ENCODE assay signal across 17 cellular contexts in genomic region chr4:78145005-78145404, GRCh38.
DNase-seq lines count a peak whose midpoint lies in the region; ATAC-seq and TF ChIP-seq lines count a peak whose summit lies in the region.
"Had no signal": no experiment of that assay in that cellular context is flagged by ENCODE, and none has a peak within 500 bp of the region (broad histone marks: within the 10 kb centered on the region; RNA-seq: fewer than 3 reads in every experiment).

No MANE protein-coding gene starts in this region.

- peak; percentile 34; the same call in 1 of the 3 replicates for ATAC-seq in GM23338
- ATAC-seq in WTC11 = no peak
- no peak for ATAC-seq in HG03565 (IDR thresholded peaks at IDR 0.05; ENCODE audit: unreplicated experiment)
- ATAC-seq in HG02678 (IDR thresholded peaks at IDR 0.05; ENCODE audit: unreplicated experiment) = no peak
- ATAC-seq: HCT116 had no signal

- no peaks in the 10 kb centered on the region for H3K9me3 ChIP-seq in Karpas-422 (ENCODE audit: low read length)
- H3K9me3 ChIP-seq: BE2C; BLaER1 treated with 17β-estradiol and CSF1 and Interleukin-3, amounts not matched to agents 10 nM and 100 nM had no signal

- H3K27ac Mint-ChIP-seq in GM23338 (peak overlapping the region; percentile 86), WTC11 (peak overlapping the region; percentile 75), nephron (peak overlapping the region; percentile 9 to 84 (median 70))
- H3K27ac Mint-ChIP-seq: CD14-positive monocyte; CD4-positive, alpha-beta T cell; CD8-positive, alpha-beta memory T cell had no signal

- H3K36me3 ChIP-seq in GM23338 (ENCODE audit: insufficient read depth) (no peaks in the 10 kb centered on the region), Karpas-422 (ENCODE audit: insufficient read depth, low read length) (no peaks in the 10 kb centered on the region)
- H3K36me3 ChIP-seq: BE2C; BLaER1 treated with 17β-estradiol and CSF1 and Interleukin-3, amounts not matched to agents 10 nM and 100 nM had no signal

- no peaks in the 10 kb centered on the region for H3F3A ChIP-seq in GM23338 (replicated peaks; ENCODE audit: low read depth)

- H3K9ac ChIP-seq in Karpas-422 (ENCODE audit: low read length) = no peak overlapping the region
- H3K9ac ChIP-seq: BLaER1 treated with 17β-estradiol and CSF1 and Interleukin-3, amounts not matched to agents 10 nM and 100 nM had no signal

- H3K27ac ChIP-seq in GM23338 (ENCODE audit: low read depth) = no peak overlapping the region
- no peak overlapping the region for H3K27ac ChIP-seq in Karpas-422 (ENCODE audit: low read length)
- H3K27ac ChIP-seq: BLaER1 treated with 17β-estradiol and CSF1 and Interleukin-3, amounts not matched to agents 10 nM and 100 nM had no signal

- H2AFZ ChIP-seq in GM23338 = no peak overlapping the region
- no peak overlapping the region for H2AFZ ChIP-seq in Karpas-422 (ENCODE audit: low read length)

- no peak overlapping the region for H3K4me3 ChIP-seq in GM23338
- no peak overlapping the region for H3K4me3 ChIP-seq in Karpas-422 (ENCODE audit: low read length)
- H3K4me3 ChIP-seq: BLaER1 treated with 17β-estradiol and CSF1 and Interleukin-3, amounts not matched to agents 10 nM and 100 nM had no signal

- H3K79me2 ChIP-seq in GM23338 (replicated peaks; ENCODE audit: insufficient read depth) (peaks cover 91% of the 10 kb centered on the region), Karpas-422 (ENCODE audit: low read length) (no peaks in the 10 kb centered on the region)

- peaks cover 17% of the 10 kb centered on the region for H3K4me1 Mint-ChIP-seq in GM23338
- peaks cover 33% of the 10 kb centered on the region for H3K4me1 Mint-ChIP-seq in WTC11
- peaks cover 31% of the 10 kb centered on the region for H3K4me1 Mint-ChIP-seq in nephron
- H3K4me1 Mint-ChIP-seq: CD14-positive monocyte; CD8-positive, alpha-beta memory T cell had no signal

- no peak overlapping the region for H3K4me2 ChIP-seq in GM23338
- H3K4me2 ChIP-seq in Karpas-422 (ENCODE audit: low read depth, low read length, poor library complexity, severe bottlenecking) = no peak overlapping the region
- H3K4me2 ChIP-seq: BLaER1 treated with 17β-estradiol and CSF1 and Interleukin-3, amounts not matched to agents 10 nM and 100 nM had no signal

- TF ChIP-seq CTCF in GM23338 (conservative IDR thresholded peaks at IDR 0.05; ENCODE audit: low read depth in 2 of 2) = no peak
- TF ChIP-seq CTCF in WTC11 (IDR thresholded peaks at IDR 0.05) = no peak
- no peak for TF ChIP-seq CTCF in nephron (IDR thresholded peaks at IDR 0.05; ENCODE audit: unreplicated experiment in 3 of 3)

- POLR2A ChIA-PET in WTC11 (lab: Charles Lee) = no interaction called here

- peaks cover 16% of the 10 kb centered on the region for H3K4me1 ChIP-seq in GM23338 (ENCODE audit: insufficient read depth)
- H3K4me1 ChIP-seq in Karpas-422 (ENCODE audit: low read length) = no peaks in the 10 kb centered on the region
- H3K4me1 ChIP-seq: BLaER1 treated with 17β-estradiol and CSF1 and Interleukin-3, amounts not matched to agents 10 nM and 100 nM had no signal

- no peaks in the 10 kb centered on the region for H3K27me3 ChIP-seq in GM23338 (ENCODE audit: insufficient read depth)
- no peaks in the 10 kb centered on the region for H3K27me3 ChIP-seq in Karpas-422 (ENCODE audit: low read length)
- H3K27me3 ChIP-seq: BE2C; BLaER1 treated with 17β-estradiol and CSF1 and Interleukin-3, amounts not matched to agents 10 nM and 100 nM had no signal

- peaks cover 10% of the 10 kb centered on the region; the same call in 2 of the 3 replicates for H3K9me3 Mint-ChIP-seq in GM23338
- peaks cover 12% of the 10 kb centered on the region for H3K9me3 Mint-ChIP-seq in WTC11
- peaks cover 16% of the 10 kb centered on the region for H3K9me3 Mint-ChIP-seq in nephron

- H3K4me3 Mint-ChIP-seq in GM23338 (no peak overlapping the region), WTC11 (no peak overlapping the region), nephron (peak overlapping the region in 1 of 3 experiments; percentile 39)
- H3K4me3 Mint-ChIP-seq: CD14-positive monocyte; CD4-positive, alpha-beta T cell; CD8-positive, alpha-beta memory T cell had no signal

- H3K36me3 Mint-ChIP-seq in GM23338 (ENCODE audit: low read depth) (peaks cover 11% of the 10 kb centered on the region), WTC11 (peaks cover 8% of the 10 kb centered on the region; the same call in 1 of the 2 replicates), nephron (ENCODE audit: low read depth) (peaks cover 19% of the 10 kb centered on the region)
- H3K36me3 Mint-ChIP-seq: CD14-positive monocyte had no signal

- H3K27me3 Mint-ChIP-seq in GM23338 (ENCODE audit: insufficient read depth, low read depth, poor library complexity) (no peaks in the 10 kb centered on the region), WTC11 (ENCODE audit: low read depth) (no peaks in the 10 kb centered on the region), nephron (ENCODE audit: low read depth) (no peaks in the 10 kb centered on the region)

- no peak for DNase-seq in GM23338 (ENCODE audit: low spot score)
- no peak for DNase-seq in WTC11 (ENCODE audit: low spot score)
- no peak for DNase-seq in Karpas-422
- DNase-seq: BE2C; CD4-positive, alpha-beta T cell; CD8-positive, alpha-beta memory T cell; DMS 273 treated with DMSO at 0.1 percent for 48 hours; DMS79 treated with DMSO at 0.1 percent for 48 hours; GF-D8; GOT3; H7 had no signal

- H4K20me1 ChIP-seq in GM23338 (replicated peaks; ENCODE audit: insufficient read depth) = no peaks in the 10 kb centered on the region
- H4K20me1 ChIP-seq in Karpas-422 (ENCODE audit: insufficient read depth, low read depth, low read length) = no peaks in the 10 kb centered on the region
- H4K20me1 ChIP-seq: BLaER1 treated with 17β-estradiol and CSF1 and Interleukin-3, amounts not matched to agents 10 nM and 100 nM had no signal

- CTCF ChIA-PET in WTC11 (lab: Charles Lee) = no interaction called here

- H3K9me2 ChIP-seq in GM23338 (ENCODE audit: insufficient read depth) (no peaks in the 10 kb centered on the region), Karpas-422 (replicated peaks; ENCODE audit: insufficient read depth, low read length) (no peaks in the 10 kb centered on the region)

TF ChIP-seq in GM23338, 12 proteins besides CTCF, POLR2A, EP300 and RAD21 (continues in another document):
- TF ChIP-seq NANOG (IDR thresholded peaks at IDR 0.05; ENCODE audit: borderline replicate concordance) = no peak
- TF ChIP-seq, protein P1, sequence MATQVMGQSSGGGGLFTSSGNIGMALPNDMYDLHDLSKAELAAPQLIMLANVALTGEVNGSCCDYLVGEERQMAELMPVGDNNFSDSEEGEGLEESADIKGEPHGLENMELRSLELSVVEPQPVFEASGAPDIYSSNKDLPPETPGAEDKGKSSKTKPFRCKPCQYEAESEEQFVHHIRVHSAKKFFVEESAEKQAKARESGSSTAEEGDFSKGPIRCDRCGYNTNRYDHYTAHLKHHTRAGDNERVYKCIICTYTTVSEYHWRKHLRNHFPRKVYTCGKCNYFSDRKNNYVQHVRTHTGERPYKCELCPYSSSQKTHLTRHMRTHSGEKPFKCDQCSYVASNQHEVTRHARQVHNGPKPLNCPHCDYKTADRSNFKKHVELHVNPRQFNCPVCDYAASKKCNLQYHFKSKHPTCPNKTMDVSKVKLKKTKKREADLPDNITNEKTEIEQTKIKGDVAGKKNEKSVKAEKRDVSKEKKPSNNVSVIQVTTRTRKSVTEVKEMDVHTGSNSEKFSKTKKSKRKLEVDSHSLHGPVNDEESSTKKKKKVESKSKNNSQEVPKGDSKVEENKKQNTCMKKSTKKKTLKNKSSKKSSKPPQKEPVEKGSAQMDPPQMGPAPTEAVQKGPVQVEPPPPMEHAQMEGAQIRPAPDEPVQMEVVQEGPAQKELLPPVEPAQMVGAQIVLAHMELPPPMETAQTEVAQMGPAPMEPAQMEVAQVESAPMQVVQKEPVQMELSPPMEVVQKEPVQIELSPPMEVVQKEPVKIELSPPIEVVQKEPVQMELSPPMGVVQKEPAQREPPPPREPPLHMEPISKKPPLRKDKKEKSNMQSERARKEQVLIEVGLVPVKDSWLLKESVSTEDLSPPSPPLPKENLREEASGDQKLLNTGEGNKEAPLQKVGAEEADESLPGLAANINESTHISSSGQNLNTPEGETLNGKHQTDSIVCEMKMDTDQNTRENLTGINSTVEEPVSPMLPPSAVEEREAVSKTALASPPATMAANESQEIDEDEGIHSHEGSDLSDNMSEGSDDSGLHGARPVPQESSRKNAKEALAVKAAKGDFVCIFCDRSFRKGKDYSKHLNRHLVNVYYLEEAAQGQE (IDR thresholded peaks at IDR 0.05; ENCODE audit: unreplicated experiment) = no peak
- no peak for TF ChIP-seq STAT1 (IDR thresholded peaks at IDR 0.05; ENCODE audit: unreplicated experiment)

TF ChIP-seq in WTC11, 78 proteins besides CTCF, POLR2A, EP300 and RAD21 (continues in another document):
- TF ChIP-seq RELA (CRISPR knock-in tag; IDR thresholded peaks at IDR 0.05; ENCODE audit: borderline replicate concordance) (no peak), ZNF281 (CRISPR knock-in tag; IDR thresholded peaks at IDR 0.05) (no peak), ESRRA (CRISPR knock-in tag; IDR thresholded peaks at IDR 0.05; ENCODE audit: borderline replicate concordance) (no peak), IRF2 (CRISPR knock-in tag; IDR thresholded peaks at IDR 0.05; ENCODE audit: borderline replicate concordance, low read depth) (no peak), KAT7 (CRISPR knock-in tag; IDR thresholded peaks at IDR 0.05; ENCODE audit: borderline replicate concordance) (no peak)
